8 cellular contexts compared by ENCODE assay signal in genomic region chr1:205210876-205211838, GRCh38. TPM values are rescaled to one million over a fixed set of nuclear protein-coding genes. Genes with fewer than 3 reads are reported as not detected.
DNase-seq lines count a peak whose midpoint lies in the region; ATAC-seq and TF ChIP-seq lines count a peak whose summit lies in the region.

A gene with protein sequence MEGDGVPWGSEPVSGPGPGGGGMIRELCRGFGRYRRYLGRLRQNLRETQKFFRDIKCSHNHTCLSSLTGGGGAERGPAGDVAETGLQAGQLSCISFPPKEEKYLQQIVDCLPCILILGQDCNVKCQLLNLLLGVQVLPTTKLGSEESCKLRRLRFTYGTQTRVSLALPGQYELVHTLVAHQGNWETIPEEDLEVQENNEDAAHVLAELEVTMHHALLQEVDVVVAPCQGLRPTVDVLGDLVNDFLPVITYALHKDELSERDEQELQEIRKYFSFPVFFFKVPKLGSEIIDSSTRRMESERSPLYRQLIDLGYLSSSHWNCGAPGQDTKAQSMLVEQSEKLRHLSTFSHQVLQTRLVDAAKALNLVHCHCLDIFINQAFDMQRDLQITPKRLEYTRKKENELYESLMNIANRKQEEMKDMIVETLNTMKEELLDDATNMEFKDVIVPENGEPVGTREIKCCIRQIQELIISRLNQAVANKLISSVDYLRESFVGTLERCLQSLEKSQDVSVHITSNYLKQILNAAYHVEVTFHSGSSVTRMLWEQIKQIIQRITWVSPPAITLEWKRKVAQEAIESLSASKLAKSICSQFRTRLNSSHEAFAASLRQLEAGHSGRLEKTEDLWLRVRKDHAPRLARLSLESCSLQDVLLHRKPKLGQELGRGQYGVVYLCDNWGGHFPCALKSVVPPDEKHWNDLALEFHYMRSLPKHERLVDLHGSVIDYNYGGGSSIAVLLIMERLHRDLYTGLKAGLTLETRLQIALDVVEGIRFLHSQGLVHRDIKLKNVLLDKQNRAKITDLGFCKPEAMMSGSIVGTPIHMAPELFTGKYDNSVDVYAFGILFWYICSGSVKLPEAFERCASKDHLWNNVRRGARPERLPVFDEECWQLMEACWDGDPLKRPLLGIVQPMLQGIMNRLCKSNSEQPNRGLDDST (minus strand): TSS chr1:205211702. CDS start chr1:205211535, 167 bp downstream.

- H3K27ac Mint-ChIP-seq in natural killer cell, result peak within 1 kb of the TSS; percentile 88 to 97

- peak within 1 kb of the TSS; percentile 97 for H3K4me3 Mint-ChIP-seq in natural killer cell

- TF ChIP-seq POLR2A in Raji (IDR thresholded peaks at IDR 0.05; ENCODE audit: insufficient read depth, low read depth, low read length), result peak; percentile 90

- DNase-seq in Daoy (ENCODE audit: low read depth) (peak; percentile 97), GOT3 (lab: John Stamatoyannopoulos, UW) (peak; percentile 83), LoVo (ENCODE audit: low spot score) (peak; percentile 90), fibroblast of peridontal ligament (ENCODE audit: extremely low read depth) (peak; percentile 97), natural killer cell (peak; percentile 78)
- DNase-seq in activated T-helper 9 cell treated with anti-CD3 and anti-CD28 coated beads, Interleukin-2, amount 50 U/mL, for 16 hours (ENCODE audit: low read depth), result peak; percentile 84
- DNase-seq in stimulated activated naive CD4-positive, alpha-beta T cell (lab: John Stamatoyannopoulos, UW), result peak; percentile 84 to 94 (median 89)

- no peaks in the 10 kb centered on the region for H3K36me3 Mint-ChIP-seq in natural killer cell

- TF ChIP-seq CTCF in natural killer cell (IDR thresholded peaks at IDR 0.05), result no peak

- H3K27me3 Mint-ChIP-seq in natural killer cell (ENCODE audit: low read depth in 2 of 2), result no peaks in the 10 kb centered on the region

- H3K4me1 Mint-ChIP-seq in natural killer cell, result peaks cover 24 to 35% of the 10 kb centered on the region in 2 donors

- intact Hi-C loops in natural killer cell (cut with micrococcal nuclease), result loop anchor here (1.0 to 2.0 kb wide), 3 partner anchors 16 to 102 kb away; partner anchors contain the start of gene TMCC2

- peak; percentile 87 to 95 (median 90) for ATAC-seq in natural killer cell

- no peaks in the 10 kb centered on the region for H3K9me3 Mint-ChIP-seq in natural killer cell

RNA-seq across cellular contexts. Expression of the gene that starts here (rescaled TPM):
- 5.0 and 6.2 TPM in 2 replicates for total RNA-seq in Daoy (2014; rRNA removed; shearing (Covaris generic))
- total RNA-seq in natural killer cell, result 10 to 100 TPM in 2 of 3 donors, 1 to 10 TPM in 1; 9.9 to 17.5 (median 14.9) TPM

Comparison
In these comparisons a context has a peak if more than half of its experiments do, and no peak if none do; other contexts are left out.
1. Peak in every context shown above with its lines: DNase-seq and ATAC-seq.